Comparison of ENCODE assay signal across 17 cellular contexts in the genomic region with DNA sequence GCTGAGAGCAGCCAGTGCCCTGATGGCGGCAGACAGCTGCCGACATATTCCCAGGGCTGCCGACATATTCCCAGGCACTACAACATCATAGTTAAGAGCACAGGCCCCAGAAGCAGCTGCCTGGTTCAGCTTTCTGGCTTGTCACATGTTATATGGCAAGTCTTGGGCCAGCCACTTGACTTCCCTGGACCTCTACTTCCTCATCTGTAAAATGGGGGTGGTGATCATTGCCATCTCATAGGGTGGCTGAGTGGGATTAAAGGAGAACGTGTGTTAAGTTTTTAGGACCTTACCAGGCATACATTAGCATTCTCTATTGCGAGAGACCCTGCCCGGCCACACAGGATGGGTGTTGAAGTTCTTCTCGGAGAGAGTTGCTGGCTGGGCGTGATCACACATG.
"Had no signal": no experiment of that assay in that cellular context is flagged by ENCODE, and none has a peak within 500 bp of the region (broad histone marks: within the 10 kb centered on the region; RNA-seq: fewer than 3 reads in every experiment).

No MANE protein-coding gene starts in this region.

- H3K27me3 ChIP-seq: dorsolateral prefrontal cortex had no signal

- H3K4me2 ChIP-seq: smooth muscle cell had no signal

- H3K4me1 ChIP-seq: prostate gland had no signal

- H3K27me3 Mint-ChIP-seq: activated CD8-positive, alpha-beta memory T cell treated with anti-CD3 and anti-CD28 coated beads, Interleukin-2, amount 10 ng/mL, durations not matched to agents 7 days and 5 days; type B pancreatic cell had no signal

- H3K9me3 Mint-ChIP-seq: nephron, type B pancreatic cell had no signal

- H3K9me3 ChIP-seq: prostate gland had no signal

- H3K27ac ChIP-seq: prostate gland had no signal

- H3K4me3 Mint-ChIP-seq: activated CD8-positive, alpha-beta memory T cell treated with anti-CD3 and anti-CD28 coated beads, Interleukin-2, amount 10 ng/mL, durations not matched to agents 7 days and 5 days; nephron; type B pancreatic cell had no signal

- ATAC-seq: activated CD8-positive, alpha-beta memory T cell treated with anti-CD3 and anti-CD28 coated beads, Interleukin-2, amount 10 ng/mL, durations not matched to agents 7 days and 5 days; SK-N-SH treated with all-trans-retinoic acid at 6 μM for 48 hours; stimulated activated naive CD8-positive, alpha-beta T cell treated with anti-CD3 and anti-CD28 coated beads, Interleukin-15, Interleukin-2, amounts not matched to agents 100 U/mL and 50 U/mL, for 24 hours had no signal

- H3K27ac Mint-ChIP-seq: activated CD8-positive, alpha-beta memory T cell treated with anti-CD3 and anti-CD28 coated beads, Interleukin-2, amount 10 ng/mL, durations not matched to agents 7 days and 5 days; nephron; type B pancreatic cell had no signal

- H3K4me1 Mint-ChIP-seq: activated CD8-positive, alpha-beta memory T cell treated with anti-CD3 and anti-CD28 coated beads, Interleukin-2, amount 10 ng/mL, durations not matched to agents 7 days and 5 days; nephron had no signal

- H3K4me3 ChIP-seq: dorsolateral prefrontal cortex, prostate gland, smooth muscle cell had no signal

- DNase-seq: activated CD4-positive, alpha-beta T cell treated with anti-CD3 and anti-CD28 coated beads for 1 hour; activated CD4-positive, alpha-beta T cell treated with anti-CD3 and anti-CD28 coated beads, Interleukin-2, amount 50 U/mL, for 4 hours; activated CD8-positive, alpha-beta memory T cell treated with anti-CD3 and anti-CD28 coated beads, Interleukin-2, amount 10 ng/mL, durations not matched to agents 7 days and 5 days; activated gamma-delta T cell; activated T-cell treated with anti-CD3 and anti-CD28 coated beads, Interleukin-2, amount 50 U/mL, for 1 hour; dorsolateral prefrontal cortex; left cardiac atrium; nucleus accumbens; right cardiac atrium; stimulated activated CD4-positive, alpha-beta T cell treated with anti-CD3 and anti-CD28 coated beads, Interleukin-4, amount 100 ng/mL, for 4 hours; stimulated activated CD8-positive, alpha-beta memory T cell treated with anti-CD3 and anti-CD28 coated beads, Interleukin-4, amount 100 ng/mL, for 48 hours; stimulated activated naive CD8-positive, alpha-beta T cell treated with anti-CD3 and anti-CD28 coated beads, Interleukin-15, Interleukin-2, amounts not matched to agents 100 U/mL and 50 U/mL, for 24 hours had no signal
